ENCODE assay signal across 14 cellular contexts in the genomic region with DNA sequence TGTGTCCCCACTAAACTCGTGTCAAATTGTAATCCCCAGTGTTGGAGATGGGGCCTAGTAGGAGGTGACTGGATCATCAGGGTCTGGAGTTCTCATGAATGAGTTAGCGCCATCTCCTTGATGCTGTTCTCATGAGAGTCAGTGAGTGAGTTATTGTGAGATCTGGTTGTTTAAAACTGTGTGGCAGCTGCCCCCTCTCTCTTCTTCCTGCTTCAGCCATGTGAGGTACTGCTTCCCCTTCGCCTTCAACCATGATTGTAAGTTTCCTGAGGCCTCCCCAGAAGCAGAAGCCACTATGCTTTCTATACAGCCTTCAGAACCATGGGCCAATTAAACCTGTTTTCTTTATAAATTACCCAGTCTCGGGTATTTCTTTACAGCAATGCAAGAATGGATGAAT. TPM values are rescaled to one million over a fixed set of nuclear protein-coding genes. Genes with fewer than 3 reads are reported as not detected.
DNase-seq lines count a peak whose midpoint lies in the region; ATAC-seq, FAIRE-seq and TF ChIP-seq lines count a peak whose summit lies in the region.
"Had no signal": no experiment of that assay in that cellular context is flagged by ENCODE, and none has a peak within 500 bp of the region (broad histone marks: within the 10 kb centered on the region; RNA-seq: fewer than 3 reads in every experiment).

No MANE protein-coding gene starts in this region.

- no peak for FAIRE-seq in pancreas (lab: Jason Lieb, UNC)
- FAIRE-seq: HepG2 had no signal

- peak overlapping the region; percentile 98 for H3K27ac ChIP-seq in OCI-LY3 (ENCODE audit: low read length)
- no peak overlapping the region for H3K27ac ChIP-seq in right cardiac atrium (ENCODE audit: low read length)
- no peak overlapping the region for H3K27ac ChIP-seq in pancreas
- H3K27ac ChIP-seq: adrenal gland, esophagus muscularis mucosa had no signal

- H3K4me1 ChIP-seq in OCI-LY3 (ENCODE audit: low read length): peaks cover 28% of the 10 kb centered on the region
- no peaks in the 10 kb centered on the region for H3K4me1 ChIP-seq in right cardiac atrium (ENCODE audit: control insufficient read depth, insufficient read depth, low read length)
- no peaks in the 10 kb centered on the region for H3K4me1 ChIP-seq in pancreas
- H3K4me1 ChIP-seq: adrenal gland, esophagus muscularis mucosa had no signal

- H3K27me3 ChIP-seq in OCI-LY3 (ENCODE audit: low read depth, low read length) (no peaks in the 10 kb centered on the region), right cardiac atrium (ENCODE audit: control insufficient read depth, insufficient read depth) (no peaks in the 10 kb centered on the region), pancreas (no peaks in the 10 kb centered on the region)
- H3K27me3 ChIP-seq: adrenal gland, esophagus muscularis mucosa had no signal

- no peak overlapping the region for H2AFZ ChIP-seq in OCI-LY3 (ENCODE audit: low read depth, low read length)

- 92% methylated on average over 4 of the region's 4 CpGs for WGBS in right cardiac atrium
- 90 to 91% methylated on average over 4 of the region's 4 CpGs for WGBS in pancreas, 2 donors

- DNase-seq in right cardiac atrium: no peak
- DNase-seq in midbrain (lab: John Stamatoyannopoulos, UW): no peak
- DNase-seq in pancreas: no peak
- no peak for DNase-seq in foreskin fibroblast
- DNase-seq: activated CD4-positive, CD25-positive, alpha-beta regulatory T cell; adrenal gland; AML-193; NCI-H1930 had no signal

- H3K4me3 ChIP-seq in OCI-LY3 (ENCODE audit: low read length) (peak overlapping the region; percentile 42; the same call in 1 of the 2 replicates), right cardiac atrium (ENCODE audit: low read length) (no peak overlapping the region), pancreas (no peak overlapping the region), foreskin fibroblast (ENCODE audit: low read depth in 1 of 2, low read length in 2 of 2) (no peak overlapping the region)
- H3K4me3 ChIP-seq: adrenal gland, esophagus muscularis mucosa had no signal

- intact Hi-C loops in right cardiac atrium (cut with DNase I): no loop called here
- intact Hi-C loops in pancreas (cut with DNase I): no loop called here

- H4K20me1 ChIP-seq in OCI-LY3 (ENCODE audit: insufficient read depth, low read length): no peaks in the 10 kb centered on the region

- H3K9me3 ChIP-seq in OCI-LY3 (ENCODE audit: insufficient read depth, low read length) (no peaks in the 10 kb centered on the region), right cardiac atrium (ENCODE audit: control insufficient read depth, low read length) (no peaks in the 10 kb centered on the region), pancreas (no peaks in the 10 kb centered on the region)
- H3K9me3 ChIP-seq: adrenal gland, esophagus muscularis mucosa had no signal

- H3K79me2 ChIP-seq in OCI-LY3 (ENCODE audit: low read length): peaks cover 35% of the 10 kb centered on the region

- H3K4me2 ChIP-seq in OCI-LY3 (ENCODE audit: low read length): peak overlapping the region; percentile 73

- ATAC-seq in GM18498 (IDR thresholded peaks at IDR 0.05; ENCODE audit: unreplicated experiment): peak; percentile 55
- ATAC-seq in GM21381 (IDR thresholded peaks at IDR 0.05; ENCODE audit: unreplicated experiment): peak; percentile 54
- peak; percentile 80 for ATAC-seq in HG03025 (IDR thresholded peaks at IDR 0.05; ENCODE audit: low FRiP score, unreplicated experiment)
- no peak for ATAC-seq in right cardiac atrium
- ATAC-seq in pancreas: no peak
- ATAC-seq: HepG2 had no signal

- H3K36me3 ChIP-seq in OCI-LY3 (replicated peaks; ENCODE audit: low read depth, low read length) (no peaks in the 10 kb centered on the region), pancreas (no peaks in the 10 kb centered on the region)
- H3K36me3 ChIP-seq: adrenal gland, esophagus muscularis mucosa had no signal

- peak overlapping the region; percentile 58 for H3K9ac ChIP-seq in OCI-LY3 (ENCODE audit: low read length)

- TF ChIP-seq CTCF in OCI-LY3 (IDR thresholded peaks at IDR 0.05; ENCODE audit: low read depth, low read length) (no peak), pancreas (IDR thresholded peaks at IDR 0.05) (no peak), foreskin fibroblast (IDR thresholded peaks at IDR 0.05; ENCODE audit: low read depth, low read length) (no peak)

RNA-seq across cellular contexts. Expression of a gene that starts 50.4 kb away (rescaled TPM):
- total RNA-seq in right cardiac atrium (under 1 TPM; 0.17 to 0.84 (median 0.29) TPM), pancreas (1 to 10 TPM; 2.1 to 8.5 (median 4.5) TPM)
- polyA plus RNA-seq in right cardiac atrium (0.18 TPM), pancreas (1 to 10 TPM; 1.9 to 3.1 TPM)

Comparison
In these comparisons a context has a peak if more than half of its experiments do, and no peak if none do; other contexts are left out.
1. ATAC-seq: peak in GM18498 (single experiment), GM21381 (single experiment) and HG03025 (single experiment); none in right cardiac atrium (0 of 2) and pancreas (0 of 4).